Comparison of ENCODE assay signal across 11 cellular contexts in genomic region chr20:55242853-55243252, GRCh38.
"Had no signal": no experiment of that assay in that cellular context is flagged by ENCODE, and none has a peak within 500 bp of the region (broad histone marks: within the 10 kb centered on the region; RNA-seq: fewer than 3 reads in every experiment).

No MANE protein-coding gene starts in this region.

- H3K27ac ChIP-seq: GM23248 had no signal

- ATAC-seq: GM23338, HCT116 had no signal

- H3K4me3 ChIP-seq: GM23248, GM23338, HAP-1 had no signal

- H3K4me1 ChIP-seq: HAP-1 had no signal

- FAIRE-seq: H1, H54 had no signal

- DNase-seq: GM23248, GOT3, H7, H9, HCEC 1CT, HFFc6 had no signal

- H3K36me3 ChIP-seq: HAP-1 had no signal
